In the genomic region with DNA sequence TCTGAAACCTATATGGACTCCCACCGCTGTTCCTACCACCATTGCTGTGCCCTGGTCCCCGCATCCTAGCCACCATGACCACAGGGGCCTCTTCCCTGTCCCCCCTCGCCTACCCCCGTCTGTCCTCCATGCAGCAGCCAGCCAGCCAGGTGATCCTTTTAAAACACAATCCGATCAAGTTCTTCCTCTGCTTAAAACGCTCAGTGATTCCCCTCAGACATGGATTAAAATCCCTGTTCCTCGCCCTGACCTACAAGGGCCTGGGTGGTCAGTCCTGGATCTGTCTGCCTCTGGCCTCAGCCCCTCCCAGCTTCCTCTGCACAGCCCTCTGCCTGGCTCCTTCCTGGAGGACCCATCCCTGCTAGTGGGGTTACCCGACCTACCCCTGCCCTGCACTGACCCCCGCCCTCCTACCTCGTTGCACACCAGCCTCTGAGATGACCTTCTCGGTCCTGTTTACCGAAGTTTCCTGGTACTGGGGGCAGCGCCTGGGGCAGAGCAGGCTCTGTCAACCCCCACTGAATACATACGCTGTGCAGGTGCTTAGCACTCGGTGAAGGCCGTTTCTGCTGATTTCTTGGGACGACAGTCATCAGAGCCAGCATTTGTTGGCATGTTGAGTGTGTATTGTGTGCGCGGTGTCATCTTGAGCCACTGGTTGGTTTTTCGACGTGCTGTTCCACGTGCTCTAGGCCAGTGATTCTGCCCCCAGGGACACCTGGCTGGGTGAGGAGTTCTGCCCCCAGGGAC, we compare ENCODE assay signal across 1 cellular context.
TF ChIP-seq lines count a peak whose summit lies in the region.

No MANE protein-coding gene starts in this region.

TF ChIP-seq in H1, 55 proteins besides CTCF, POLR2A, EP300 and RAD21:
- 0 out of 2 replicates have a peak, but pooled peaks have one; percentile 12 for TF ChIP-seq POLR2AphosphoS5 (IDR thresholded peaks at IDR 0.05; ENCODE audit: low read depth, low read length)
- TF ChIP-seq BRCA1 (IDR thresholded peaks at IDR 0.05; ENCODE audit: low read depth, low read length): no peak
